In the genomic region with DNA sequence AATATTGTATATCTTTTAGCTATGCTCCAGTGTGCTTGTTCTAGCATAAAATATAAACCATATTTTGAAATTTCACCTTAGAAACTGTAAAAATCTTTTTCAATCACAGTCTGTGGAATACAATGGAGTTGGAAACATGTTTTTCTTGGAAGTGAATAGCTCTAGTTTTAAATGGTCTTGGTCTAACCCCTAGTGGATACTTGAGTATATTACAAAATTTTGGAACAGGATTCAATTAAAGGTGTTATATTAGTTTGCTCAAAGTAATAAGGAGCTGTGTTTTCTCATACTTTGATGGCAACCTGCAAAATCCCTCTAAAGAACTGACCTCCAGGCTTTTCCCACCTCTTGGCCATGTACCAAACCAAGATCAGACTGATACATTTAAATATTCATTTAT, we compare ENCODE assay signal across 9 cellular contexts. TPM values are rescaled to one million over a fixed set of nuclear protein-coding genes. Genes with fewer than 3 reads are reported as not detected.
DNase-seq lines count a peak whose midpoint lies in the region; ATAC-seq and TF ChIP-seq lines count a peak whose summit lies in the region.
"Had no signal": no experiment of that assay in that cellular context is flagged by ENCODE, and none has a peak within 500 bp of the region (broad histone marks: within the 10 kb centered on the region; RNA-seq: fewer than 3 reads in every experiment).

No MANE protein-coding gene starts in this region.

- no peak for ATAC-seq in GM19351 (IDR thresholded peaks at IDR 0.05; ENCODE audit: unreplicated experiment)
- ATAC-seq in GM21360 (IDR thresholded peaks at IDR 0.05; ENCODE audit: unreplicated experiment), result no peak
- no peak for ATAC-seq in GM19324 (IDR thresholded peaks at IDR 0.05; ENCODE audit: low FRiP score, unreplicated experiment)

- DNase-seq in DMS53 (lab: John Stamatoyannopoulos, UW) (peak; percentile 45), DMS53 treated with DMSO at 0.1 percent for 48 hours (lab: John Stamatoyannopoulos, UW; ENCODE audit: unreplicated experiment) (no peak), NCI-H82 (lab: John Stamatoyannopoulos, UW) (peak; percentile 6), erythroblast (lab: John Stamatoyannopoulos, UW) (peak; percentile 4 to 24), renal cortical epithelial cell (ENCODE audit: low read depth) (peak; percentile 25)
- DNase-seq: amygdala had no signal

- TF ChIP-seq POLR2A in erythroblast (IDR thresholded peaks at IDR 0.05; ENCODE audit: low read length), result no peak

RNA-seq across cellular contexts. Expression of gene STK26, which starts 48.2 kb away (rescaled TPM):
- 20.8 and 75.0 TPM in 2 replicates for total RNA-seq in renal cortical epithelial cell

RNA-seq across cellular contexts. Expression of gene FRMD7, which starts 56.6 kb away (rescaled TPM):
- total RNA-seq in renal cortical epithelial cell, result not detected in 2 replicates
